18 cellular contexts compared by ENCODE assay signal in genomic region chr2:201929627-201930026, GRCh38.
"Had no signal": no experiment of that assay in that cellular context is flagged by ENCODE, and none has a peak within 500 bp of the region (broad histone marks: within the 10 kb centered on the region; RNA-seq: fewer than 3 reads in every experiment).

No MANE protein-coding gene starts in this region.

- H3K27me3 ChIP-seq: gastrocnemius medialis, pancreas, transverse colon had no signal

- H3K4me1 Mint-ChIP-seq: activated naive CD8-positive, alpha-beta T cell treated with anti-CD3 and anti-CD28 coated beads, Interleukin-2, amount 50 U/mL, for 24 hours had no signal

- ATAC-seq: activated naive CD8-positive, alpha-beta T cell treated with anti-CD3 and anti-CD28 coated beads, Interleukin-2, amount 50 U/mL, for 24 hours; effector memory CD8-positive, alpha-beta T cell; gastrocnemius medialis; heart left ventricle; lower lobe of right lung; pancreas; sciatic nerve; stimulated activated naive CD8-positive, alpha-beta T cell treated with anti-CD3 and anti-CD28 coated beads, Interleukin-15, Interleukin-2, amounts not matched to agents 100 U/mL and 50 U/mL, for 24 hours had no signal

- H3K36me3 Mint-ChIP-seq: naive B cell, neural progenitor cell had no signal

- H3K4me1 ChIP-seq: heart left ventricle, lower lobe of right lung, pancreas, transverse colon had no signal

- H3K4me3 Mint-ChIP-seq: activated naive CD4-positive, alpha-beta T cell treated with anti-CD3 and anti-CD28 coated beads for 36 hours; activated naive CD8-positive, alpha-beta T cell treated with anti-CD3 and anti-CD28 coated beads, Interleukin-2, amount 50 U/mL, for 24 hours; effector memory CD8-positive, alpha-beta T cell; naive B cell; neural progenitor cell had no signal

- DNase-seq: activated CD4-positive, alpha-beta T cell treated with anti-CD3 and anti-CD28 coated beads, Interleukin-2, amount 50 U/mL, for 48 hours; activated naive CD4-positive, alpha-beta T cell treated with anti-CD3 and anti-CD28 coated beads for 36 hours; activated naive CD8-positive, alpha-beta T cell treated with anti-CD3 and anti-CD28 coated beads, Interleukin-2, amount 50 U/mL, for 24 hours; aorta; dermis blood vessel endothelial cell; effector memory CD8-positive, alpha-beta T cell; gastrocnemius medialis; heart left ventricle; left colon; lower lobe of right lung; naive B cell; pancreas; stimulated activated naive CD8-positive, alpha-beta T cell treated with anti-CD3 and anti-CD28 coated beads, Interleukin-15, Interleukin-2, amounts not matched to agents 100 U/mL and 50 U/mL, for 24 hours; transverse colon; WERI-Rb-1 had no signal

- H3K9me3 ChIP-seq: gastrocnemius medialis, lower lobe of right lung, pancreas, transverse colon had no signal

- H3K27ac ChIP-seq: gastrocnemius medialis, heart left ventricle, lower lobe of right lung, neural progenitor cell, pancreas, transverse colon, WERI-Rb-1 had no signal

- H3K36me3 ChIP-seq: gastrocnemius medialis, heart left ventricle, lower lobe of right lung, neural progenitor cell, pancreas, transverse colon, WERI-Rb-1 had no signal

- H3K27ac Mint-ChIP-seq: activated naive CD4-positive, alpha-beta T cell treated with anti-CD3 and anti-CD28 coated beads for 36 hours; activated naive CD8-positive, alpha-beta T cell treated with anti-CD3 and anti-CD28 coated beads, Interleukin-2, amount 50 U/mL, for 24 hours; activated T-helper 2 cell treated with anti-CD3 and anti-CD28 coated beads, Interferon-gamma antibody, Interleukin-2, Interleukin-4, amounts not matched to agents 10 μg/mL and 5 μg/mL and 100 μg/mL, durations not matched to agents 14 hours and 24 hours and 36 hours; effector memory CD8-positive, alpha-beta T cell; naive B cell; neural progenitor cell had no signal

- H3K9me3 Mint-ChIP-seq: activated naive CD4-positive, alpha-beta T cell treated with anti-CD3 and anti-CD28 coated beads for 36 hours; activated naive CD8-positive, alpha-beta T cell treated with anti-CD3 and anti-CD28 coated beads, Interleukin-2, amount 50 U/mL, for 24 hours; activated T-helper 2 cell treated with anti-CD3 and anti-CD28 coated beads, Interferon-gamma antibody, Interleukin-2, Interleukin-4, amounts not matched to agents 10 μg/mL and 5 μg/mL and 100 μg/mL, durations not matched to agents 14 hours and 24 hours and 36 hours; effector memory CD8-positive, alpha-beta T cell; neural progenitor cell had no signal

- H3K4me3 ChIP-seq: gastrocnemius medialis, heart left ventricle, lower lobe of right lung, neural progenitor cell, pancreas, transverse colon had no signal
